ENCODE assay signal across 21 cellular contexts in genomic region chr17:60138769-60139437, GRCh38. TPM values are rescaled to one million over a fixed set of nuclear protein-coding genes. Genes with fewer than 3 reads are reported as not detected.
A peak's percentile ranks its signal among the peaks of the same experiment; 100 is the strongest.
DNase-seq lines count a peak whose midpoint lies in the region; ATAC-seq and TF ChIP-seq lines count a peak whose summit lies in the region.
"Had no signal": no experiment of that assay in that cellular context is flagged by ENCODE, and none has a peak within 500 bp of the region (broad histone marks: within the 10 kb centered on the region; RNA-seq: fewer than 3 reads in every experiment).

No MANE protein-coding gene starts in this region.

- H3K4me1 ChIP-seq in GM23338 (ENCODE audit: insufficient read depth) (peaks cover 37% of the 10 kb centered on the region), colonic mucosa (peaks cover 7% of the 10 kb centered on the region)

- H3K27me3 ChIP-seq in GM23338 (ENCODE audit: insufficient read depth) (peaks cover 85% of the 10 kb centered on the region), colonic mucosa (peaks cover 32% of the 10 kb centered on the region)

- H2AFZ ChIP-seq in GM23338, result peak overlapping the region; percentile 18; the same call in 1 of the 2 replicates
- H2AFZ ChIP-seq: GM23248 had no signal

- H3K27ac Mint-ChIP-seq in GM23338 (no peak overlapping the region), WTC11 (no peak overlapping the region)
- H3K27ac Mint-ChIP-seq: activated CD4-positive, alpha-beta memory T cell treated with anti-CD3 and anti-CD28 coated beads for 36 hours had no signal

- peaks cover 11% of the 10 kb centered on the region; the same call in 1 of the 2 replicates for H3F3A ChIP-seq in GM23338 (replicated peaks; ENCODE audit: low read depth)

- H3K4me1 Mint-ChIP-seq in GM23338 (peaks cover 42% of the 10 kb centered on the region), WTC11 (peaks cover 52% of the 10 kb centered on the region)

- H3K36me3 Mint-ChIP-seq in GM23338 (ENCODE audit: low read depth) (no peaks in the 10 kb centered on the region; the same call in 2 of the 3 replicates), WTC11 (no peaks in the 10 kb centered on the region)
- H3K36me3 Mint-ChIP-seq: activated CD4-positive, alpha-beta memory T cell treated with anti-CD3 and anti-CD28 coated beads for 36 hours; naive B cell had no signal

- POLR2A ChIA-PET in WTC11 (lab: Charles Lee), result no interaction called here

- 0 out of 2 replicates have a peak, but pooled peaks cover 2% of the 10 kb centered on the region for H3K9me2 ChIP-seq in GM23338 (ENCODE audit: insufficient read depth)

- CTCF ChIA-PET in WTC11 (lab: Charles Lee), result interaction anchor here (5.1 kb wide), 1 partner anchor 13 kb away, joined by 53 read pairs; the partner anchor contains the start of gene CA4

- H3K9me3 Mint-ChIP-seq in GM23338, result no peaks in the 10 kb centered on the region; the same call in 2 of the 3 replicates
- peaks cover 5% of the 10 kb centered on the region for H3K9me3 Mint-ChIP-seq in WTC11
- H3K9me3 Mint-ChIP-seq: activated CD4-positive, alpha-beta memory T cell treated with anti-CD3 and anti-CD28 coated beads for 36 hours had no signal

- H3K9ac ChIP-seq in colonic mucosa (ENCODE audit: low read depth in 2 of 2, low read length in 2 of 2), result no peak overlapping the region
- H3K9ac ChIP-seq: GM23248 had no signal

- intact Hi-C loops in posterior vena cava (cut with DNase I), result no loop called here
- intact Hi-C loops in colonic mucosa (cut with DNase I), result no loop called here

- no peaks in the 10 kb centered on the region for H3K79me2 ChIP-seq in GM23338 (replicated peaks; ENCODE audit: insufficient read depth)

- peak; percentile 37 for DNase-seq in GM23338 (ENCODE audit: low spot score)
- DNase-seq in WTC11 (ENCODE audit: low spot score), result no peak
- peak; percentile 68 for DNase-seq in posterior vena cava (ENCODE audit: low spot score)
- no peak for DNase-seq in occipital lobe (lab: John Stamatoyannopoulos, UW)
- DNase-seq in colonic mucosa, result no peak
- DNase-seq in ureter (ENCODE audit: low spot score), result no peak
- DNase-seq: NCI-H1092 treated with DMSO at 0.1 percent for 48 hours, NCI-H1930, NCI-H2227 treated with DMSO at 0.1 percent for 48 hours, NCI-H69 had no signal

- TF ChIP-seq CTCF in GM23338 (conservative IDR thresholded peaks at IDR 0.05; ENCODE audit: low read depth in 2 of 2), result no peak
- TF ChIP-seq CTCF in WTC11 (IDR thresholded peaks at IDR 0.05), result no peak
- no peak for TF ChIP-seq CTCF in colonic mucosa (IDR thresholded peaks at IDR 0.05)

- H3K4me3 ChIP-seq in GM23338, result peak overlapping the region; percentile 54
- peak overlapping the region; percentile 46 for H3K4me3 ChIP-seq in iPS-18c (ENCODE audit: insufficient read depth, low read depth, low read length)
- no peak overlapping the region for H3K4me3 ChIP-seq in colonic mucosa
- H3K4me3 ChIP-seq: GM23248 had no signal

- H4K20me1 ChIP-seq in GM23338 (replicated peaks; ENCODE audit: insufficient read depth), result peaks cover 9% of the 10 kb centered on the region

- peaks cover 82% of the 10 kb centered on the region for H3K27me3 Mint-ChIP-seq in GM23338 (ENCODE audit: insufficient read depth, low read depth, poor library complexity)
- H3K27me3 Mint-ChIP-seq in WTC11 (ENCODE audit: low read depth), result peaks cover 96% of the 10 kb centered on the region

- H3K27ac ChIP-seq in GM23338 (ENCODE audit: low read depth) (no peak overlapping the region), colonic mucosa (no peak overlapping the region)
- H3K27ac ChIP-seq: brain microvascular endothelial cell, esophagus muscularis mucosa, gastrocnemius medialis, GM23248, pancreas, stomach, tibial nerve had no signal

- H3K4me3 Mint-ChIP-seq in GM23338, result peak overlapping the region; percentile 65
- peak overlapping the region; percentile 64 for H3K4me3 Mint-ChIP-seq in WTC11
- H3K4me3 Mint-ChIP-seq: activated CD4-positive, alpha-beta memory T cell treated with anti-CD3 and anti-CD28 coated beads for 36 hours had no signal

- ATAC-seq in GM23338, result no peak
- no peak for ATAC-seq in WTC11
- no peak for ATAC-seq in GM18907 (IDR thresholded peaks at IDR 0.05; ENCODE audit: unreplicated experiment)
- ATAC-seq: gastrocnemius medialis had no signal

- no peaks in the 10 kb centered on the region for H3K9me3 ChIP-seq in iPS-18c (ENCODE audit: control insufficient read depth, insufficient read depth, low read length)
- H3K9me3 ChIP-seq in colonic mucosa, result no peaks in the 10 kb centered on the region
- H3K9me3 ChIP-seq: esophagus muscularis mucosa, gastrocnemius medialis, pancreas, stomach, tibial nerve had no signal

- H3K36me3 ChIP-seq in GM23338 (ENCODE audit: insufficient read depth) (no peaks in the 10 kb centered on the region), colonic mucosa (no peaks in the 10 kb centered on the region)
- H3K36me3 ChIP-seq: brain microvascular endothelial cell, esophagus muscularis mucosa, gastrocnemius medialis, pancreas, stomach, tibial nerve had no signal

- H3K4me2 ChIP-seq in GM23338, result peak overlapping the region; percentile 82

TF ChIP-seq in GM23338, 12 proteins besides CTCF, POLR2A, EP300 and RAD21:
- TF ChIP-seq REST (IDR thresholded peaks at IDR 0.05; ENCODE audit: unreplicated experiment), result peak; percentile 21
- TF ChIP-seq STAT1 (IDR thresholded peaks at IDR 0.05; ENCODE audit: unreplicated experiment), result no peak

TF ChIP-seq in WTC11, 78 proteins besides CTCF, POLR2A, EP300 and RAD21:
- TF ChIP-seq TEAD4 (CRISPR knock-in tag; IDR thresholded peaks at IDR 0.05), result no peak
- TF ChIP-seq, protein P1, sequence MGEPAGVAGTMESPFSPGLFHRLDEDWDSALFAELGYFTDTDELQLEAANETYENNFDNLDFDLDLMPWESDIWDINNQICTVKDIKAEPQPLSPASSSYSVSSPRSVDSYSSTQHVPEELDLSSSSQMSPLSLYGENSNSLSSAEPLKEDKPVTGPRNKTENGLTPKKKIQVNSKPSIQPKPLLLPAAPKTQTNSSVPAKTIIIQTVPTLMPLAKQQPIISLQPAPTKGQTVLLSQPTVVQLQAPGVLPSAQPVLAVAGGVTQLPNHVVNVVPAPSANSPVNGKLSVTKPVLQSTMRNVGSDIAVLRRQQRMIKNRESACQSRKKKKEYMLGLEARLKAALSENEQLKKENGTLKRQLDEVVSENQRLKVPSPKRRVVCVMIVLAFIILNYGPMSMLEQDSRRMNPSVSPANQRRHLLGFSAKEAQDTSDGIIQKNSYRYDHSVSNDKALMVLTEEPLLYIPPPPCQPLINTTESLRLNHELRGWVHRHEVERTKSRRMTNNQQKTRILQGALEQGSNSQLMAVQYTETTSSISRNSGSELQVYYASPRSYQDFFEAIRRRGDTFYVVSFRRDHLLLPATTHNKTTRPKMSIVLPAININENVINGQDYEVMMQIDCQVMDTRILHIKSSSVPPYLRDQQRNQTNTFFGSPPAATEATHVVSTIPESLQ (CRISPR knock-in tag; IDR thresholded peaks at IDR 0.05), result 0 out of 2 replicates have a peak, but pooled peaks have one; percentile 7

RNA-seq across cellular contexts. Expression of gene CA4, which starts 10.9 kb away (rescaled TPM):
- total RNA-seq in GM23338 (2014; rRNA removed; shearing (Covaris generic)), result 4.9 and 8.2 TPM in 2 replicates
- 7.6 and 9.4 TPM in 2 replicates for polyA plus RNA-seq in GM23338 (2016; fragmentation: Nextera tagmentation; extraction: Ambion mirVana)
- 5.4 to 6.7 TPM (median 6.2 TPM) in 3 replicates for total RNA-seq in WTC11 (2021)
- total RNA-seq in posterior vena cava, result 1 to 10 TPM; 2.9 to 7.0 TPM
- 1.2 TPM for total RNA-seq in occipital lobe
- total RNA-seq in colonic mucosa, result 100 to 1,000 TPM; 111 to 397 TPM
- total RNA-seq in ureter, result 1.5 TPM
- total RNA-seq: activated CD4-positive, alpha-beta memory T cell treated with anti-CD3 and anti-CD28 coated beads for 36 hours; GM23248 had no signal
- polyA plus RNA-seq: GM23248 had no signal

Comparison
In these comparisons a context has a peak if more than half of its experiments do, and no peak if none do; other contexts are left out.
1. DNase-seq: peak in GM23338 (single experiment) and posterior vena cava (single experiment); none in WTC11 (single experiment), occipital lobe (single experiment), colonic mucosa (single experiment) and ureter (single experiment).
2. RNA of gene CA4, which starts 10.9 kb away (total RNA-seq): 111 to 397 TPM in colonic mucosa; 4.9 to 8.2 TPM in GM23338, 2.9 to 7.0 TPM in posterior vena cava, 5.4 to 6.7 TPM in WTC11, 1.5 TPM in ureter (single experiment) and 1.2 TPM in occipital lobe (single experiment); every median in the first group is over 10 times any median in the second.